25 cellular contexts compared by ENCODE assay signal in the genomic region with DNA sequence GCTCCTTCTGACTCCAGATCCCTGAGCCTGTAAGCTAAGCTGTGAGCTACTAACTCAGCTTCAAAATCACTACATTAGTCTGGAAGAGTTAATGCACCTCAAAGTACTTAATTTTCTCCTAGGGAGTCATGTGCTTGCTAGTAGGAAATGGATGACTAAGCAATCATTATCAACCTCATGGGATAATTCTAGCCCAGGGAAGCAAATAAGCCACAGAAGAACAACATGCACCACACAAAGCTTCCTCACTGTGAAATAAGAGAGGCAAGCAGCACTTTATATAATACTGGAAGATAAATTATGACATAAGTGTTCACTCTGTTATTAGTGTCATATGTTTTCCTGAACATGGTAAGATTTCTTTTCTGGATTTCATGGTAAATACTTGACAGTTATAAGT. TPM values are rescaled to one million over a fixed set of nuclear protein-coding genes. Genes with fewer than 3 reads are reported as not detected.
DNase-seq lines count a peak whose midpoint lies in the region; TF ChIP-seq lines count a peak whose summit lies in the region.
"Had no signal": no experiment of that assay in that cellular context is flagged by ENCODE, and none has a peak within 500 bp of the region (broad histone marks: within the 10 kb centered on the region; RNA-seq: fewer than 3 reads in every experiment).

No MANE protein-coding gene starts in this region.

- POLR2A ChIA-PET in HEK293 (lab: Yijun Ruan, JAX) = no interaction called here

- TF ChIP-seq CTCF in HEK293 (tag by site-specific recombination; IDR thresholded peaks at IDR 0.05) = no peak

- H3K4me3 ChIP-seq in HEK293 (ENCODE audit: low read depth, low read length) (no peak overlapping the region), endocrine pancreas (ENCODE audit: control insufficient read depth, insufficient read depth, low read length) (peak overlapping the region; percentile 1)
- H3K4me3 ChIP-seq: BLaER1 treated with 17β-estradiol and CSF1 and Interleukin-3, amounts not matched to agents 10 nM and 100 nM; gastroesophageal sphincter had no signal

- H3K9me3 ChIP-seq in HEK293 (ENCODE audit: control insufficient read depth, insufficient read depth, low read depth, low read length) (no peaks in the 10 kb centered on the region), endocrine pancreas (ENCODE audit: control insufficient read depth, low read length) (no peaks in the 10 kb centered on the region)
- H3K9me3 ChIP-seq: Caco-2 had no signal

- H3K36me3 ChIP-seq in HEK293 (ENCODE audit: control insufficient read depth in 2 of 2, insufficient read depth in 1 of 2, low read length in 2 of 2) (no peaks in the 10 kb centered on the region), endocrine pancreas (ENCODE audit: control insufficient read depth, insufficient read depth, low read length) (no peaks in the 10 kb centered on the region)
- H3K36me3 ChIP-seq: BLaER1 treated with 17β-estradiol and CSF1 and Interleukin-3, amounts not matched to agents 10 nM and 100 nM had no signal

- no peaks in the 10 kb centered on the region for H3K4me1 ChIP-seq in HEK293 (ENCODE audit: control insufficient read depth, insufficient read depth, low read length)
- H3K4me1 ChIP-seq in endocrine pancreas (ENCODE audit: control insufficient read depth, insufficient read depth, low read length) = peaks cover 14% of the 10 kb centered on the region
- H3K4me1 ChIP-seq: Caco-2 had no signal

- CTCF ChIA-PET in HEK293 (lab: Yijun Ruan, JAX) = interaction anchor here (1.8 kb wide), 1 partner anchor 11 kb away, joined by 8 read pairs; no protein-coding TSS in a partner anchor

- no peak overlapping the region for H3K27ac ChIP-seq in HEK293 (ENCODE audit: extremely low read depth, low read depth, low read length)
- H3K27ac ChIP-seq: BLaER1 treated with 17β-estradiol and CSF1 and Interleukin-3, amounts not matched to agents 10 nM and 100 nM; gastroesophageal sphincter had no signal

- DNase-seq in NCI-H1417 treated with DMSO at 0.1 percent for 48 hours (lab: John Stamatoyannopoulos, UW) (peak; percentile 3), renal cortical epithelial cell (ENCODE audit: low read depth) (peak; percentile 70), GM19240 (ENCODE audit: insufficient read length, low spot score) (no peak), CD1c-positive myeloid dendritic cell (ENCODE audit: extremely low spot score) (no peak)
- DNase-seq in stimulated activated CD4-positive, alpha-beta T cell treated with anti-CD3 and anti-CD28 coated beads, Interleukin-4, amount 100 ng/mL, for 4 hours = no peak
- DNase-seq: activated CD4-positive, alpha-beta memory T cell treated with anti-CD3 and anti-CD28 coated beads for 36 hours; activated CD4-positive, CD25-positive, alpha-beta regulatory T cell treated with anti-CD3 and anti-CD28 coated beads, Interleukin-2, amount 50 U/mL, for 72 hours; activated naive CD4-positive, alpha-beta T cell; activated T-cell treated with anti-CD3 and anti-CD28 coated beads, Interleukin-2, amount 50 U/mL, for 72 hours; Caco-2; DND-41; GF-D8; HCEC 1CT; IMR-90; NCI-H1694 treated with DMSO at 0.1 percent for 48 hours; NCI-H2171 treated with DMSO at 0.1 percent for 48 hours; NCI-H524; posterior cingulate gyrus; SHP77 treated with DMSO at 0.1 percent for 48 hours; stimulated activated CD4-positive, alpha-beta T cell treated with anti-CD3 and anti-CD28 coated beads, Interleukin-4, amount 100 ng/mL, for 1 hour; T-helper 2 cell had no signal

- no peak overlapping the region for H3K9ac ChIP-seq in endocrine pancreas (ENCODE audit: control insufficient read depth, insufficient read depth, low read length)
- H3K9ac ChIP-seq: BLaER1 treated with 17β-estradiol and CSF1 and Interleukin-3, amounts not matched to agents 10 nM and 100 nM had no signal

- H3K27me3 ChIP-seq in endocrine pancreas (ENCODE audit: control insufficient read depth, insufficient read depth, low read length) = no peaks in the 10 kb centered on the region
- H3K27me3 ChIP-seq: BLaER1 treated with 17β-estradiol and CSF1 and Interleukin-3, amounts not matched to agents 10 nM and 100 nM; gastroesophageal sphincter had no signal

TF ChIP-seq in HEK293, 187 proteins besides CTCF, POLR2A, EP300 and RAD21:
- TF ChIP-seq GLIS2 (tag by site-specific recombination; IDR thresholded peaks at IDR 0.05) (no peak), ZNF658 (tag by site-specific recombination; IDR thresholded peaks at IDR 0.05) (no peak), ZNF660 (tag by site-specific recombination; IDR thresholded peaks at IDR 0.05) (0 out of 2 replicates have a peak, but pooled peaks have one; percentile 14), ZNF830 (tag by site-specific recombination; IDR thresholded peaks at IDR 0.05; ENCODE audit: low read depth) (no peak)

RNA-seq across cellular contexts. Expression of gene RCAN2, which starts 57.9 kb away (rescaled TPM):
- 1.6 and 3.1 TPM in 2 replicates for total RNA-seq in renal cortical epithelial cell
- total RNA-seq: Caco-2 had no signal

Comparison
In these comparisons a context has a peak if more than half of its experiments do, and no peak if none do; other contexts are left out.
1. DNase-seq: peak in NCI-H1417 treated with DMSO at 0.1 percent for 48 hours (single experiment) and renal cortical epithelial cell (single experiment); none in stimulated activated CD4-positive, alpha-beta T cell treated with anti-CD3 and anti-CD28 coated beads, Interleukin-4, amount 100 ng/mL, for 4 hours (0 of 2), GM19240 (single experiment) and CD1c-positive myeloid dendritic cell (single experiment).